8 cellular contexts compared by ENCODE assay signal in the genomic region with DNA sequence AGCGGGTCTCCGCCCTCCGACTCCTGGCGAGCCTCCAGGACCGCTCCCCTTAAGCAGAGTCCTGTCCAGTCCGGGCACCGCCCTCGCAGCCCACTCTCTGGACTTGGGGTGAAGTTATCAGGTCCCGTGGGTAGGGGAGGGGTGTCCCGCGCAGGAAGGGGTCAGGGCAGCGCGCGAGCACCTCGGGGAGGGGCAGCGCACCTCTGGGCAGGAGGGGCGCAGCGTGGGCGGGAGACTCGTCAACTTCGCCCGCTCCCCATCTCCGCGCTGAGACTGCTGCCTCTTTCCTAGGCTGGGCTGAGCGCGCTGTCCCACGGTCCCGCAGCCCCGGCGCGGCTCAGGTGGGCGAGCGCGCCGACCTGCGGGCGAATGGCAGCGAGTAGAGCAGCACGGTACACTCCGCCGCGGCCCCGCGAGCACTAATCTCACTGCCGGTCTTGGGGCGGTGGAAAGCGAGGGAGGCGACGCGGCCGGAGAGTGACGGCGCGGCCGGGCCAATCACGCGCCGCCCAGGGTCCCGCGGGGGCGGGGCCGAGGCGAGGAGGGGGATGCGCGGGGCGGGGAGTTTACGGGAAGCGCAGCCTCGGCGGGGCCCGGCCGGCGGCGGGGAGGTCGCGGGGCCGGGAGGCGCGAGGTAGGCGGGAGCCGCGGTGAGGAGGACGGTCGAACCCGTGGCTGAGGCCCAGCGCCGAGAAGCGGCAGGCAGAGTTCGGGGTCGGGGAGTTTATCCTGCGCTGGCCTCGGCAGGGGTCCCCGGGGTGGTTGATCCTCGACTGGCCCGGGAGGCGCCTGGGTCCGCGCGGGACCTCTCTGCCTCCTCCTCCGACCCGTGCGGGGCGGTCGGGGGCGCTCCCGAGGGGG. TPM values are rescaled to one million over a fixed set of nuclear protein-coding genes. Genes with fewer than 3 reads are reported as not detected.
DNase-seq lines count a peak whose midpoint lies in the region; ATAC-seq and TF ChIP-seq lines count a peak whose summit lies in the region.

A gene (minus strand): TSS at position 421 of the 861 bp plus-strand sequence. CDS start 696 bp downstream, outside the sequence.

- H3K4me3 ChIP-seq in fibroblast of mammary gland (ENCODE audit: control insufficient read depth, low read depth, low read length): peak within 1 kb of the TSS; percentile 75

- H3K9me3 Mint-ChIP-seq in natural killer cell treated with Interleukin-12 subunit alpha and Interleukin-12 subunit beta and Interleukin-15 and Interleukin-18, amount 100 ng/mL, for 72 hours: no peaks in the 10 kb centered on the region

- H3K27me3 Mint-ChIP-seq in natural killer cell treated with Interleukin-12 subunit alpha and Interleukin-12 subunit beta and Interleukin-15 and Interleukin-18, amount 100 ng/mL, for 72 hours: no peaks in the 10 kb centered on the region

- peaks cover 4% of the 10 kb centered on the region for H3K36me3 Mint-ChIP-seq in natural killer cell treated with Interleukin-12 subunit alpha and Interleukin-12 subunit beta and Interleukin-15 and Interleukin-18, amount 100 ng/mL, for 72 hours

- DNase-seq in DMS 273 treated with DMSO at 0.1 percent for 48 hours (lab: John Stamatoyannopoulos, UW) (peak; percentile 64), HUDEP-2 (lab: John Stamatoyannopoulos, UW; ENCODE audit: unreplicated experiment in 76 of 76) (peak in 74 of 76 experiments; percentile 20 to 94 (median 80)), RKO (ENCODE audit: low spot score) (peak; percentile 5), fibroblast of mammary gland (ENCODE audit: low read depth) (peak; percentile 75)
- peak; percentile 71 to 84 for DNase-seq in activated T-helper 1 cell treated with anti-CD3 and anti-CD28 coated beads, Interleukin-2, amount 50 U/mL, for 16 hours (ENCODE audit: low read depth in 1 of 2, low spot score in 1 of 2)
- peak; percentile 96 for DNase-seq in natural killer cell treated with Interleukin-12 subunit alpha and Interleukin-12 subunit beta and Interleukin-15 and Interleukin-18, amount 100 ng/mL, for 72 hours (ENCODE audit: low spot score)
- DNase-seq in stimulated activated naive CD8-positive, alpha-beta T cell treated with anti-CD3 and anti-CD28 coated beads, Interleukin-15, Interleukin-2, amounts not matched to agents 100 U/mL and 50 U/mL, for 24 hours: peak; percentile 92

- H3K4me1 Mint-ChIP-seq in natural killer cell treated with Interleukin-12 subunit alpha and Interleukin-12 subunit beta and Interleukin-15 and Interleukin-18, amount 100 ng/mL, for 72 hours (ENCODE audit: low read depth in 2 of 2): peaks cover 36 to 45% of the 10 kb centered on the region in 2 donors

- TF ChIP-seq CTCF in fibroblast of mammary gland (conservative IDR thresholded peaks at IDR 0.05; ENCODE audit: control insufficient read depth, insufficient read depth, low read depth, low read length): no peak

- peak within 1 kb of the TSS; percentile 95 for H3K4me3 Mint-ChIP-seq in natural killer cell treated with Interleukin-12 subunit alpha and Interleukin-12 subunit beta and Interleukin-15 and Interleukin-18, amount 100 ng/mL, for 72 hours

- peak; percentile 69 for ATAC-seq in GM21390 (IDR thresholded peaks at IDR 0.05; ENCODE audit: unreplicated experiment)
- peak; percentile 95 to 96 for ATAC-seq in natural killer cell treated with Interleukin-12 subunit alpha and Interleukin-12 subunit beta and Interleukin-15 and Interleukin-18, amount 100 ng/mL, for 72 hours
- peak; percentile 89 for ATAC-seq in stimulated activated naive CD8-positive, alpha-beta T cell treated with anti-CD3 and anti-CD28 coated beads, Interleukin-15, Interleukin-2, amounts not matched to agents 100 U/mL and 50 U/mL, for 24 hours

- H3K27ac Mint-ChIP-seq in natural killer cell treated with Interleukin-12 subunit alpha and Interleukin-12 subunit beta and Interleukin-15 and Interleukin-18, amount 100 ng/mL, for 72 hours: peak within 1 kb of the TSS; percentile 87 to 89

RNA-seq across cellular contexts. Expression of the gene that starts here (rescaled TPM):
- 10 to 100 TPM; 27.5 to 34.2 TPM for total RNA-seq in natural killer cell treated with Interleukin-12 subunit alpha and Interleukin-12 subunit beta and Interleukin-15 and Interleukin-18, amount 100 ng/mL, for 72 hours

Comparison
In these comparisons a context has a peak if more than half of its experiments do, and no peak if none do; other contexts are left out.
1. Peak in every context shown above with its lines: DNase-seq, ATAC-seq and H3K4me3 ChIP-seq.
2. DNase-seq: peak in every context shown above with its lines; median percentile 96 in natural killer cell treated with Interleukin-12 subunit alpha and Interleukin-12 subunit beta and Interleukin-15 and Interleukin-18, amount 100 ng/mL, for 72 hours; 92 in stimulated activated naive CD8-positive, alpha-beta T cell treated with anti-CD3 and anti-CD28 coated beads, Interleukin-15, Interleukin-2, amounts not matched to agents 100 U/mL and 50 U/mL, for 24 hours; 80 in HUDEP-2; 78 in activated T-helper 1 cell treated with anti-CD3 and anti-CD28 coated beads, Interleukin-2, amount 50 U/mL, for 16 hours; 75 in fibroblast of mammary gland; 64 in DMS 273 treated with DMSO at 0.1 percent for 48 hours; 5 in RKO.